10 cellular contexts compared by ENCODE assay signal in the genomic region with DNA sequence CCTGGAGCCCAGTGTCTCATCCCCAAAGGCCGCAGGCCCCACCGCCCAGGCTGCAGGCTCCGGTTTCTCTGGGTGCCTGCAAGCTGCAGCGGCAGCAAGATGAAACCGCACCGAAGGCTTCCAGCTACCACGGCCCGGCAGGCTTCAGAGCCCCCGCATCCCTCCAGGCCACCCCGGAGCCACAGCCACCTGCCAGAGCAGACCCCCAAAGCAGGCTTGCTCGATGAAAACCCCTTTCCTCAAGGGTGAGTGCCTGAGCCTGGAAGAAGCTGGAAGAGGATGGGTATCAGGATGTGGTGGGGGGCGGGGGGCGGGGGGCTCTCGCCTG. TPM values are rescaled to one million over a fixed set of nuclear protein-coding genes. Genes with fewer than 3 reads are reported as not detected.
DNase-seq lines count a peak whose midpoint lies in the region; FAIRE-seq and TF ChIP-seq lines count a peak whose summit lies in the region.
"Had no signal": no experiment of that assay in that cellular context is flagged by ENCODE, and none has a peak within 500 bp of the region (broad histone marks: within the 10 kb centered on the region; RNA-seq: fewer than 3 reads in every experiment).

No MANE protein-coding gene starts in this region.

- H3K4me3 Mint-ChIP-seq in astrocyte (ENCODE audit: unreplicated experiment) (no peak overlapping the region), mesothelial cell of epicardium (no peak overlapping the region)
- no peak overlapping the region for H3K4me3 Mint-ChIP-seq in CD4-positive, alpha-beta memory T cell
- H3K4me3 Mint-ChIP-seq: CD8-positive, alpha-beta T cell had no signal

- H3K36me3 ChIP-seq in ACC112 (ENCODE audit: insufficient read depth, low read length) (no peaks in the 10 kb centered on the region), astrocyte (ENCODE audit: insufficient read depth, low read length) (no peaks in the 10 kb centered on the region), smooth muscle cell (ENCODE audit: low read depth) (no peaks in the 10 kb centered on the region)
- no peaks in the 10 kb centered on the region for H3K36me3 ChIP-seq in CD4-positive, alpha-beta memory T cell (ENCODE audit: insufficient read depth, low read length)

- H3K27ac ChIP-seq in ACC112 (ENCODE audit: low read depth, low read length) (peak overlapping the region; percentile 68), astrocyte (ENCODE audit: low read depth, low read length) (no peak overlapping the region), smooth muscle cell (ENCODE audit: low read depth) (no peak overlapping the region)
- no peak overlapping the region for H3K27ac ChIP-seq in CD4-positive, alpha-beta memory T cell (ENCODE audit: low read depth, low read length)
- H3K27ac ChIP-seq: testis had no signal

- H3K27me3 ChIP-seq in ACC112 (ENCODE audit: insufficient read depth, low read length): no peaks in the 10 kb centered on the region
- H3K27me3 ChIP-seq in astrocyte (ENCODE audit: insufficient read depth, low read length): no peaks in the 10 kb centered on the region
- no peaks in the 10 kb centered on the region for H3K27me3 ChIP-seq in smooth muscle cell (ENCODE audit: low read depth)
- no peaks in the 10 kb centered on the region for H3K27me3 ChIP-seq in CD4-positive, alpha-beta memory T cell (ENCODE audit: insufficient read depth, low read length)
- H3K27me3 ChIP-seq: testis had no signal

- peaks cover 7% of the 10 kb centered on the region for H3F3A ChIP-seq in smooth muscle cell (ENCODE audit: low read depth)

- POLR2A ChIA-PET in CD4-positive, alpha-beta memory T cell (lab: Charles Lee; ENCODE audit: partially characterized antibody): no interaction called here

- H3K4me1 Mint-ChIP-seq in astrocyte (ENCODE audit: low read depth, unreplicated experiment) (peaks cover 34% of the 10 kb centered on the region), mesothelial cell of epicardium (peaks cover 34% of the 10 kb centered on the region)
- peaks cover 3 to 9% (median 6%) of the 10 kb centered on the region in 4 donors for H3K4me1 Mint-ChIP-seq in CD4-positive, alpha-beta memory T cell

- H3K4me1 ChIP-seq in ACC112 (ENCODE audit: control insufficient read depth, insufficient read depth, low read length, unreplicated experiment): peaks cover 72% of the 10 kb centered on the region
- peaks cover 72% of the 10 kb centered on the region for H3K4me1 ChIP-seq in astrocyte (ENCODE audit: insufficient read depth, low read length)
- peaks cover 17% of the 10 kb centered on the region for H3K4me1 ChIP-seq in smooth muscle cell (ENCODE audit: low read depth)
- H3K4me1 ChIP-seq in CD4-positive, alpha-beta memory T cell (ENCODE audit: insufficient read depth, low read length): peaks cover 12% of the 10 kb centered on the region
- H3K4me1 ChIP-seq: testis had no signal

- FAIRE-seq in astrocyte (lab: Jason Lieb, UNC): no peak

- no peaks in the 10 kb centered on the region for H3K36me3 Mint-ChIP-seq in astrocyte (ENCODE audit: low read depth, unreplicated experiment)
- no peaks in the 10 kb centered on the region for H3K36me3 Mint-ChIP-seq in mesothelial cell of epicardium
- no peaks in the 10 kb centered on the region for H3K36me3 Mint-ChIP-seq in CD4-positive, alpha-beta memory T cell
- H3K36me3 Mint-ChIP-seq: CD8-positive, alpha-beta T cell had no signal

- peak overlapping the region; percentile 41 for H3K27ac Mint-ChIP-seq in astrocyte (ENCODE audit: unreplicated experiment)
- peak overlapping the region; percentile 69 for H3K27ac Mint-ChIP-seq in mesothelial cell of epicardium
- no peak overlapping the region for H3K27ac Mint-ChIP-seq in CD4-positive, alpha-beta memory T cell
- H3K27ac Mint-ChIP-seq: CD8-positive, alpha-beta T cell had no signal

- intact Hi-C loops in CD4-positive, alpha-beta memory T cell (cut with micrococcal nuclease): no loop called here

- peak overlapping the region; percentile 10 for H3K4me2 ChIP-seq in astrocyte (ENCODE audit: low read length)
- H3K4me2 ChIP-seq in smooth muscle cell: no peak overlapping the region

- H3K9ac ChIP-seq in astrocyte (ENCODE audit: low read length) (no peak overlapping the region), smooth muscle cell (ENCODE audit: low read depth) (no peak overlapping the region)

- H3K9me3 ChIP-seq in astrocyte (ENCODE audit: insufficient read depth, low read depth, low read length) (no peaks in the 10 kb centered on the region), smooth muscle cell (replicated peaks; ENCODE audit: low read depth) (no peaks in the 10 kb centered on the region)
- H3K9me3 ChIP-seq in CD4-positive, alpha-beta memory T cell (ENCODE audit: control insufficient read depth in 1 of 2, low read length in 2 of 2): no peaks in the 10 kb centered on the region
- H3K9me3 ChIP-seq: testis had no signal

- DNase-seq in Daoy (ENCODE audit: low read depth) (peak; percentile 1), astrocyte (ENCODE audit: low read depth) (no peak), mesothelial cell of epicardium (ENCODE audit: low spot score in 2 of 2, unreplicated experiment in 2 of 2) (peak in 1 of 2 experiments; percentile 15), smooth muscle cell (lab: John Stamatoyannopoulos, UW; ENCODE audit: unreplicated experiment) (no peak), AML-193 (lab: John Stamatoyannopoulos, UW) (no peak)
- DNase-seq in CD4-positive, alpha-beta memory T cell: no peak
- DNase-seq: T-helper 9 cell, testis had no signal

- no peaks in the 10 kb centered on the region for H3K9me3 Mint-ChIP-seq in astrocyte (ENCODE audit: unreplicated experiment)
- H3K9me3 Mint-ChIP-seq in mesothelial cell of epicardium: no peaks in the 10 kb centered on the region
- no peaks in the 10 kb centered on the region for H3K9me3 Mint-ChIP-seq in CD4-positive, alpha-beta memory T cell
- H3K9me3 Mint-ChIP-seq: CD8-positive, alpha-beta T cell had no signal

- H3K4me3 ChIP-seq in ACC112 (ENCODE audit: low read depth, low read length): 0 out of 2 replicates have a peak overlapping the region, but pooled peaks have one; percentile 43
- H3K4me3 ChIP-seq in astrocyte (ENCODE audit: insufficient read depth, low read depth, low read length): no peak overlapping the region
- no peak overlapping the region for H3K4me3 ChIP-seq in smooth muscle cell
- H3K4me3 ChIP-seq in CD4-positive, alpha-beta memory T cell (ENCODE audit: low read length in 2 of 2): no peak overlapping the region
- H3K4me3 ChIP-seq: testis had no signal

- H2AFZ ChIP-seq in ACC112 (ENCODE audit: low read length, unreplicated experiment) (no peak overlapping the region), astrocyte (ENCODE audit: low read depth, low read length) (no peak overlapping the region), smooth muscle cell (ENCODE audit: low read depth) (no peak overlapping the region)

- CTCF ChIA-PET in CD4-positive, alpha-beta memory T cell (lab: Charles Lee; ENCODE audit: partially characterized antibody): no interaction called here

- 97% methylated on average over 14 of the region's 14 CpGs for WGBS in smooth muscle cell (ENCODE audit: low lambda C conversion rate)

- peaks cover 10% of the 10 kb centered on the region for H3K79me2 ChIP-seq in ACC112 (ENCODE audit: control insufficient read depth, insufficient read depth, low read length, unreplicated experiment)
- H3K79me2 ChIP-seq in astrocyte (ENCODE audit: insufficient read depth, low read length): peaks cover 9% of the 10 kb centered on the region
- H3K79me2 ChIP-seq in smooth muscle cell (ENCODE audit: low read depth): no peaks in the 10 kb centered on the region

- no peaks in the 10 kb centered on the region for H4K20me1 ChIP-seq in astrocyte (ENCODE audit: insufficient read depth, low read length)
- H4K20me1 ChIP-seq in smooth muscle cell (ENCODE audit: low read depth): no peaks in the 10 kb centered on the region

- TF ChIP-seq CTCF in astrocyte (IDR thresholded peaks at IDR 0.05; ENCODE audit: insufficient read depth, low read depth, low read length): no peak
- TF ChIP-seq CTCF in mesothelial cell of epicardium (IDR thresholded peaks at IDR 0.05; ENCODE audit: unreplicated experiment): no peak
- no peak for TF ChIP-seq CTCF in smooth muscle cell (IDR thresholded peaks at IDR 0.05; ENCODE audit: borderline replicate concordance, insufficient read depth, poor library complexity, severe bottlenecking)

- H3K27me3 Mint-ChIP-seq in astrocyte (ENCODE audit: low read depth, unreplicated experiment) (no peaks in the 10 kb centered on the region), mesothelial cell of epicardium (ENCODE audit: low read depth) (peaks cover 2% of the 10 kb centered on the region)
- no peaks in the 10 kb centered on the region for H3K27me3 Mint-ChIP-seq in CD4-positive, alpha-beta memory T cell

RNA-seq across cellular contexts. Expression of gene GNB1L, which starts 24.5 kb away (rescaled TPM):
- total RNA-seq in Daoy (2014; rRNA removed; shearing (Covaris generic)): 16.1 and 17.0 TPM in 2 replicates
- total RNA-seq in astrocyte: 10.4 and 14.3 TPM in 2 replicates
- 9.0 to 9.9 TPM (median 9.8 TPM) in 3 replicates for total RNA-seq in mesothelial cell of epicardium
- total RNA-seq in smooth muscle cell: 2.3 and 4.1 TPM in 2 replicates
- polyA plus RNA-seq in smooth muscle cell: 7.4 and 7.9 TPM in 2 replicates
- 1 to 10 TPM; 7.9 to 8.7 TPM for total RNA-seq in CD4-positive, alpha-beta memory T cell
- polyA plus RNA-seq in CD4-positive, alpha-beta memory T cell: 10 to 100 TPM; 12.7 to 14.6 TPM

RNA-seq across cellular contexts. Expression of gene RTL10, which starts 24.5 kb away (rescaled TPM):
- 8.2 and 11.2 TPM in 2 replicates for total RNA-seq in Daoy (2014; rRNA removed; shearing (Covaris generic))
- total RNA-seq in astrocyte (33.6 and 43.0 TPM in 2 replicates), mesothelial cell of epicardium (32.2 to 35.1 TPM (median 34.3 TPM) in 3 replicates), smooth muscle cell (3.8 and 7.3 TPM in 2 replicates)
- 7.5 TPM in 2 replicates for polyA plus RNA-seq in smooth muscle cell
- 10 to 100 TPM; 26.9 to 27.6 TPM for total RNA-seq in CD4-positive, alpha-beta memory T cell
- polyA plus RNA-seq in CD4-positive, alpha-beta memory T cell: 10 to 100 TPM in 1 of 2 donors, 1 to 10 TPM in 1; 4.3 to 13.0 TPM

Comparison
In these comparisons a context has a peak if more than half of its experiments do, and no peak if none do; other contexts are left out.
1. H3K27ac Mint-ChIP-seq: peak in astrocyte (single experiment) and mesothelial cell of epicardium (single experiment); none in CD4-positive, alpha-beta memory T cell (0 of 7).